In the genomic region with DNA sequence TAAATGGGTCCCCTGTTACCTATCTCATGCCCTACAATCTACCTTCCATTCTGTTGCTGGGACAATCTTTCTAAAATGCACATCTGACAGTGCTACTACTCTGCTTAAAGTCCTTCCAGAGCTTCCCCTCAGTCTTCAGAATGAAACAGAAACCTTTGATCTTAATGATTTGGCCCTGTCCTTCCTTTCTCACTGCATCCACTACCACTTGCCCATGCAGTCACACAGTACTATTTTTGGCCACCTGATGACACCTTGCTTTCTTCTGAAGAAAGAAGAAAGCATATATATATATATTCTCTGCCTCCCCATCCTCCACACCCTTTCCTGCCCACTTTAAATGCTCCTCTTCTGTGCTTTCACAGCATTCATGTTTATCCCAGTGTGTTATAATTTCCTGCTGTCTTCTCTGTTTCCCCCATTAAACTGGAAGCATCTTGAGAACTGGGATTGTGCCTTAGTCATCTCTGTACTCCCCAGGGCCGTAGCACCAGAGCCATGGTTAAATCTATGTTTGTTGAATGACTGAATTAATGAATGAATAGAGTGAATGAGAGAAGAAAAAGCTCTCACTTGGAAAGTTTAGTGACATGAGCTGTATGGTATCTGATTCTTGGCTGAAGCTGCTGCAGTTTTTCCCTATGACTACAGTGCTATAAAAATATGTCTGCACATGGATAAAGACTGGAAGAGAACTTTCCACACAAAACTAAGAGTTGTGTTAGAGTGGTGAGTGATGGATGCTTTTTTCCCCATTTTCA, we compare ENCODE assay signal across 10 cellular contexts.
DNase-seq lines count a peak whose midpoint lies in the region; ATAC-seq lines count a peak whose summit lies in the region.
"Had no signal": no experiment of that assay in that cellular context is flagged by ENCODE, and none has a peak within 500 bp of the region (broad histone marks: within the 10 kb centered on the region; RNA-seq: fewer than 3 reads in every experiment).

No MANE protein-coding gene starts in this region.

- H3K4me1 Mint-ChIP-seq in stimulated activated effector memory CD8-positive, alpha-beta T cell treated with anti-CD3 and anti-CD28 coated beads, Interleukin-12 subunit alpha, Interleukin-12 subunit beta, amount 100 ng/mL, for 72 hours = peaks cover 12% of the 10 kb centered on the region

- H3K4me3 Mint-ChIP-seq in stimulated activated effector memory CD8-positive, alpha-beta T cell treated with anti-CD3 and anti-CD28 coated beads, Interleukin-12 subunit alpha, Interleukin-12 subunit beta, amount 100 ng/mL, for 72 hours = no peak overlapping the region
- H3K4me3 Mint-ChIP-seq: CD8-positive, alpha-beta T cell had no signal

- peak; percentile 58 for ATAC-seq in GM19467 (IDR thresholded peaks at IDR 0.05; ENCODE audit: unreplicated experiment)
- peak; percentile 68 for ATAC-seq in HG03095 (IDR thresholded peaks at IDR 0.05; ENCODE audit: unreplicated experiment)
- ATAC-seq in stimulated activated effector memory CD8-positive, alpha-beta T cell treated with anti-CD3 and anti-CD28 coated beads, Interleukin-12 subunit alpha, Interleukin-12 subunit beta, amount 100 ng/mL, for 72 hours = no peak
- ATAC-seq: CD8-positive, alpha-beta T cell had no signal

- no peaks in the 10 kb centered on the region for H3K36me3 Mint-ChIP-seq in stimulated activated effector memory CD8-positive, alpha-beta T cell treated with anti-CD3 and anti-CD28 coated beads, Interleukin-12 subunit alpha, Interleukin-12 subunit beta, amount 100 ng/mL, for 72 hours
- H3K36me3 Mint-ChIP-seq: CD8-positive, alpha-beta T cell had no signal

- H3K9me3 Mint-ChIP-seq in stimulated activated effector memory CD8-positive, alpha-beta T cell treated with anti-CD3 and anti-CD28 coated beads, Interleukin-12 subunit alpha, Interleukin-12 subunit beta, amount 100 ng/mL, for 72 hours = no peaks in the 10 kb centered on the region
- H3K9me3 Mint-ChIP-seq: CD8-positive, alpha-beta T cell had no signal

- H3K27ac Mint-ChIP-seq in stimulated activated effector memory CD8-positive, alpha-beta T cell treated with anti-CD3 and anti-CD28 coated beads, Interleukin-12 subunit alpha, Interleukin-12 subunit beta, amount 100 ng/mL, for 72 hours = no peak overlapping the region
- H3K27ac Mint-ChIP-seq: CD8-positive, alpha-beta T cell had no signal

- DNase-seq in GM04503 (ENCODE audit: low read depth) (peak; percentile 64), astrocyte of the hippocampus (ENCODE audit: low read depth, low spot score) (peak; percentile 50), NCI-H2029 (lab: John Stamatoyannopoulos, UW) (no peak), AML-193 (lab: John Stamatoyannopoulos, UW) (no peak)
- no peak for DNase-seq in stimulated activated effector memory CD8-positive, alpha-beta T cell treated with anti-CD3 and anti-CD28 coated beads, Interleukin-12 subunit alpha, Interleukin-12 subunit beta, amount 100 ng/mL, for 72 hours (ENCODE audit: low spot score in 2 of 2)
- no peak for DNase-seq in activated effector memory CD4-positive, alpha-beta T cell treated with Interleukin-2 at 50 U/mL for 16 hours
- DNase-seq: activated CD8-positive, alpha-beta memory T cell treated with anti-CD3 and anti-CD28 coated beads for 24 hours; CD8-positive, alpha-beta T cell had no signal

Comparison
In these comparisons a context has a peak if more than half of its experiments do, and no peak if none do; other contexts are left out.
1. DNase-seq: peak in GM04503 (single experiment) and astrocyte of the hippocampus (single experiment); none in NCI-H2029 (single experiment), stimulated activated effector memory CD8-positive, alpha-beta T cell treated with anti-CD3 and anti-CD28 coated beads, Interleukin-12 subunit alpha, Interleukin-12 subunit beta, amount 100 ng/mL, for 72 hours (0 of 2), AML-193 (0 of 2) and activated effector memory CD4-positive, alpha-beta T cell treated with Interleukin-2 at 50 U/mL for 16 hours (single experiment).